In genomic region chr2:75327334-75327733, GRCh38 we compare ENCODE assay signal across 21 cellular contexts.
"Had no signal": no experiment of that assay in that cellular context is flagged by ENCODE, and none has a peak within 500 bp of the region (broad histone marks: within the 10 kb centered on the region; RNA-seq: fewer than 3 reads in every experiment).

No MANE protein-coding gene starts in this region.

- H3K27me3 ChIP-seq: brain microvascular endothelial cell, esophagus squamous epithelium, hepatocyte, left lung, stomach had no signal

- H3K4me1 ChIP-seq: esophagus squamous epithelium, left lung, prostate gland, stomach had no signal

- H3K4me3 Mint-ChIP-seq: activated naive CD8-positive, alpha-beta T cell treated with anti-CD3 and anti-CD28 coated beads, Interleukin-2, amount 10 ng/mL, durations not matched to agents 7 days and 5 days; central memory CD8-positive, alpha-beta T cell; memory B cell; neural crest cell had no signal

- H3K36me3 ChIP-seq: brain microvascular endothelial cell, esophagus squamous epithelium, left lung, prostate gland, stomach, thoracic aorta had no signal

- H3K27ac Mint-ChIP-seq: activated naive CD8-positive, alpha-beta T cell treated with anti-CD3 and anti-CD28 coated beads, Interleukin-2, amount 10 ng/mL, durations not matched to agents 7 days and 5 days; memory B cell had no signal

- DNase-seq: activated CD4-positive, alpha-beta T cell treated with anti-CD3 and anti-CD28 coated beads for 1 hour; activated CD4-positive, alpha-beta T cell treated with anti-CD3 and anti-CD28 coated beads, Interleukin-2, amount 50 U/mL, for 4 hours; activated naive CD4-positive, alpha-beta T cell; activated naive CD8-positive, alpha-beta T cell treated with anti-CD3 and anti-CD28 coated beads, Interleukin-2, amount 10 ng/mL, durations not matched to agents 7 days and 5 days; activated T-cell treated with anti-CD3 and anti-CD28 coated beads for 4 hours; anterior cingulate cortex; brain microvascular endothelial cell; esophagus squamous epithelium; kidney; left lung; right cardiac atrium; small intestine; stomach; T1000 had no signal

- H3K9me3 Mint-ChIP-seq: central memory CD8-positive, alpha-beta T cell had no signal

- H3K4me3 ChIP-seq: coronary artery, esophagus squamous epithelium, hepatocyte, left lung, prostate gland, stomach, thoracic aorta had no signal

- H3K27ac ChIP-seq: brain microvascular endothelial cell, coronary artery, esophagus squamous epithelium, hepatocyte, left lung, prostate gland, stomach, thoracic aorta had no signal

- H3K27me3 Mint-ChIP-seq: activated naive CD8-positive, alpha-beta T cell treated with anti-CD3 and anti-CD28 coated beads, Interleukin-2, amount 10 ng/mL, durations not matched to agents 7 days and 5 days; memory B cell had no signal

- H3K36me3 Mint-ChIP-seq: activated naive CD8-positive, alpha-beta T cell treated with anti-CD3 and anti-CD28 coated beads, Interleukin-2, amount 10 ng/mL, durations not matched to agents 7 days and 5 days had no signal

- ATAC-seq: left lung, right cardiac atrium had no signal

- H3K9me3 ChIP-seq: esophagus squamous epithelium, prostate gland, stomach, thoracic aorta had no signal

- H3K4me1 Mint-ChIP-seq: central memory CD8-positive, alpha-beta T cell had no signal
